26 cellular contexts compared by ENCODE assay signal in the genomic region with DNA sequence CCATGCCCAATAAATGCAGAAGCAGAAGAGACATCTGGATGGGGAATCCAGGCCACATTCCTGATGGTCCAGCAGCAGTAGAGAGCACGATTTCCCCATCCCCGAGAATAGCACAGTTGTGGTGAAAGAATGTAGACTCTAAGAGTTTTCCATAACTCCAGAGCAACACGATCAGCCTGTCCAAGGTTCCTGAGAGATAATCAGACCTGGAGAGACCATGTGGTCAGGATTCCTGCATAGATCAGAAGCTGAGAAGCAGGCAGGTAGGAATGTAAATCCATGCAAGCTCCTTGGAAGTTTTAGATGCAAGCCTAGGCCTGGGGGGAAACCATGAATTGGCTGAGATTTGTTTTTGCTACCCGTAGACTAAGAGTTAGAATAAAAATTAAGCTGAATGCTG.
"Had no signal": no experiment of that assay in that cellular context is flagged by ENCODE, and none has a peak within 500 bp of the region (broad histone marks: within the 10 kb centered on the region; RNA-seq: fewer than 3 reads in every experiment).

No MANE protein-coding gene starts in this region.

- H3K4me2 ChIP-seq: hepatocyte, neural progenitor cell had no signal

- H3K36me3 ChIP-seq: gastroesophageal sphincter, heart left ventricle, left lung, neural progenitor cell, prostate gland, right atrium auricular region, tibial artery, upper lobe of left lung had no signal

- H3K27me3 ChIP-seq: dorsolateral prefrontal cortex, foreskin keratinocyte, gastroesophageal sphincter, heart left ventricle, hepatocyte, left lung, neural progenitor cell, right atrium auricular region, testis, tibial artery, upper lobe of left lung had no signal

- H3K4me3 Mint-ChIP-seq: naive thymus-derived CD4-positive, alpha-beta T cell; nephron; neural progenitor cell; stimulated activated memory B cell treated with anti-CD40 and anti-IgM and Interleukin-4, amounts not matched to agents 10 μg/mL and 1 μg/mL and 100 μg/mL, for 72 hours had no signal

- DNase-seq: dorsolateral prefrontal cortex; effector CD4-positive, alpha-beta T cell; foreskin keratinocyte; heart left ventricle; left cardiac atrium; left lung; mesenchymal stem cell; midbrain; naive thymus-derived CD4-positive, alpha-beta T cell; nucleus accumbens; stimulated activated CD4-positive, alpha-beta T cell treated with anti-CD3 and anti-CD28 coated beads, Interleukin-4, amount 100 ng/mL, for 4 hours; stimulated activated naive CD8-positive, alpha-beta T cell treated with anti-CD3 and anti-CD28 coated beads, Interleukin-15, Interleukin-2, amounts not matched to agents 100 U/mL and 50 U/mL, for 24 hours; substantia nigra; testis; tibial artery; upper lobe of left lung had no signal

- ATAC-seq: esophagus mucosa; foreskin keratinocyte; gastroesophageal sphincter; heart left ventricle; left cardiac atrium; left lung; naive thymus-derived CD4-positive, alpha-beta T cell; sciatic nerve; stimulated activated memory B cell treated with anti-CD40 and anti-IgM and Interleukin-4, amounts not matched to agents 10 μg/mL and 1 μg/mL and 100 μg/mL, for 72 hours; stimulated activated naive CD8-positive, alpha-beta T cell treated with anti-CD3 and anti-CD28 coated beads, Interleukin-15, Interleukin-2, amounts not matched to agents 100 U/mL and 50 U/mL, for 24 hours had no signal

- H3K27ac Mint-ChIP-seq: naive thymus-derived CD4-positive, alpha-beta T cell; nephron; neural progenitor cell; stimulated activated memory B cell treated with anti-CD40 and anti-IgM and Interleukin-4, amounts not matched to agents 10 μg/mL and 1 μg/mL and 100 μg/mL, for 72 hours had no signal

- H3K27ac ChIP-seq: dorsolateral prefrontal cortex, epithelial cell of prostate, foreskin keratinocyte, gastroesophageal sphincter, heart left ventricle, hepatocyte, left lung, neural progenitor cell, prostate gland, right atrium auricular region, testis, tibial artery, upper lobe of left lung had no signal

- H3K9ac ChIP-seq: neural progenitor cell had no signal

- H3K36me3 Mint-ChIP-seq: naive thymus-derived CD4-positive, alpha-beta T cell; neural progenitor cell; stimulated activated memory B cell treated with anti-CD40 and anti-IgM and Interleukin-4, amounts not matched to agents 10 μg/mL and 1 μg/mL and 100 μg/mL, for 72 hours had no signal

- H3K4me1 ChIP-seq: gastroesophageal sphincter, left lung, neural progenitor cell, prostate gland, right atrium auricular region, testis, tibial artery, upper lobe of left lung had no signal

- H3K9me3 ChIP-seq: prostate gland, testis had no signal

- H3K4me3 ChIP-seq: dorsolateral prefrontal cortex, gastroesophageal sphincter, heart left ventricle, hepatocyte, left lung, neural progenitor cell, prostate gland, right atrium auricular region, testis, tibial artery, upper lobe of left lung had no signal

- H3K79me2 ChIP-seq: hepatocyte had no signal

- H3K4me1 Mint-ChIP-seq: naive thymus-derived CD4-positive, alpha-beta T cell; nephron; neural progenitor cell; stimulated activated memory B cell treated with anti-CD40 and anti-IgM and Interleukin-4, amounts not matched to agents 10 μg/mL and 1 μg/mL and 100 μg/mL, for 72 hours had no signal

- H2AFZ ChIP-seq: hepatocyte, neural progenitor cell had no signal

- H3K27me3 Mint-ChIP-seq: stimulated activated memory B cell treated with anti-CD40 and anti-IgM and Interleukin-4, amounts not matched to agents 10 μg/mL and 1 μg/mL and 100 μg/mL, for 72 hours had no signal
